16 cellular contexts compared by ENCODE assay signal in genomic region chr2:167935803-167936110, GRCh38.
"Had no signal": no experiment of that assay in that cellular context is flagged by ENCODE, and none has a peak within 500 bp of the region (broad histone marks: within the 10 kb centered on the region; RNA-seq: fewer than 3 reads in every experiment).

No MANE protein-coding gene starts in this region.

- ATAC-seq: gastrocnemius medialis; left colon; naive thymus-derived CD4-positive, alpha-beta T cell; right cardiac atrium had no signal

- H3K27me3 ChIP-seq: esophagus muscularis mucosa, gastrocnemius medialis had no signal

- FAIRE-seq: endometrium, keratinocyte had no signal

- H3K4me3 ChIP-seq: esophagus muscularis mucosa, gastrocnemius medialis, smooth muscle cell had no signal

- H3K36me3 ChIP-seq: esophagus muscularis mucosa, gastrocnemius medialis had no signal

- H3K4me1 Mint-ChIP-seq: immature natural killer cell; naive thymus-derived CD4-positive, alpha-beta T cell had no signal

- DNase-seq: effector memory CD4-positive, alpha-beta T cell; gastrocnemius medialis; glutamatergic neuron; immature natural killer cell; left colon; mammary epithelial cell; naive thymus-derived CD4-positive, alpha-beta T cell; posterior cingulate gyrus; right cardiac atrium; stimulated activated CD4-positive, alpha-beta T cell treated with anti-CD3 and anti-CD28 coated beads, Interleukin-2, amount 100 ng/mL, for 48 hours; stimulated activated naive CD4-positive, alpha-beta T cell treated with Interleukin-2 at 50 U/mL for 16 hours; trophoblast cell had no signal

- H3K27ac Mint-ChIP-seq: immature natural killer cell; naive thymus-derived CD4-positive, alpha-beta T cell had no signal

- H3K4me1 ChIP-seq: esophagus muscularis mucosa, gastrocnemius medialis had no signal

- H3K9me3 ChIP-seq: gastrocnemius medialis had no signal

- H3K4me3 Mint-ChIP-seq: immature natural killer cell; naive thymus-derived CD4-positive, alpha-beta T cell had no signal

- H3K36me3 Mint-ChIP-seq: immature natural killer cell; naive thymus-derived CD4-positive, alpha-beta T cell had no signal
